In genomic region chr11:128525411-128526243, GRCh38 we compare ENCODE assay signal across 10 cellular contexts.
A peak's percentile ranks its signal among the peaks of the same experiment; 100 is the strongest.
DNase-seq lines count a peak whose midpoint lies in the region; ATAC-seq and TF ChIP-seq lines count a peak whose summit lies in the region.
"Had no signal": no experiment of that assay in that cellular context is flagged by ENCODE, and none has a peak within 500 bp of the region (broad histone marks: within the 10 kb centered on the region; RNA-seq: fewer than 3 reads in every experiment).

No MANE protein-coding gene starts in this region.

- intact Hi-C loops in posterior vena cava (cut with DNase I) = no loop called here

- no peak overlapping the region for H3K18ac ChIP-seq in mesendoderm (ENCODE audit: low read length)

- H3K56ac ChIP-seq in mesendoderm (ENCODE audit: low read length) = peak overlapping the region; percentile 35

- no peak overlapping the region for H2BK120ac ChIP-seq in mesendoderm (ENCODE audit: low read depth, low read length)

- in situ Hi-C loops in astrocyte of the spinal cord (cut with HindIII; ENCODE audit: low sequenced_read_pairs) (no loop called here), KBM-7 (cut with MboI; ENCODE audit: low pct_unique_long_range_greater_than_20kb, low sequenced_read_pairs) (no loop called here)

- H3K79me1 ChIP-seq in mesendoderm (ENCODE audit: low read length) = peaks cover under 1% of the 10 kb centered on the region

- no peak overlapping the region for H3K23ac ChIP-seq in mesendoderm (ENCODE audit: low read length)

- peaks cover 2% of the 10 kb centered on the region for H3K4me1 ChIP-seq in mesendoderm (ENCODE audit: control insufficient read depth, low read depth, low read length)

- no peak overlapping the region for H4K5ac ChIP-seq in mesendoderm (ENCODE audit: low read length)

- H3K9ac ChIP-seq in mesendoderm (ENCODE audit: low read length) = no peak overlapping the region

- no peak for TF ChIP-seq CTCF in BJ (IDR thresholded peaks at IDR 0.05; ENCODE audit: insufficient read depth, low read depth, low read length)
- TF ChIP-seq CTCF in astrocyte of the spinal cord (IDR thresholded peaks at IDR 0.05; ENCODE audit: low read depth, low read length) = no peak

- no peak for ATAC-seq in GM18517 (IDR thresholded peaks at IDR 0.05; ENCODE audit: unreplicated experiment)

- DNase-seq in BJ (ENCODE audit: low read depth) (peak; percentile 57), astrocyte of the spinal cord (ENCODE audit: low read depth, low spot score) (peak; percentile 83), mesendoderm (peak; percentile 86), posterior vena cava (ENCODE audit: low spot score) (no peak), HT-29 (ENCODE audit: low spot score) (no peak), KBM-7 (no peak)
- DNase-seq in Jurkat, Clone E6-1 (ENCODE audit: low read depth, low spot score) = peak; percentile 93
- DNase-seq: NCI-H1436, retina had no signal

- H3K4me2 ChIP-seq in mesendoderm (ENCODE audit: low read length) = no peak overlapping the region

- H3K4me3 ChIP-seq in BJ (ENCODE audit: low read depth, low read length) = no peak overlapping the region
- peak overlapping the region; percentile 21 for H3K4me3 ChIP-seq in Jurkat, Clone E6-1 (ENCODE audit: low read length)
- H3K4me3 ChIP-seq in astrocyte of the spinal cord (ENCODE audit: low read depth, low read length) = no peak overlapping the region
- no peak overlapping the region for H3K4me3 ChIP-seq in mesendoderm (ENCODE audit: low read length)

- no peaks in the 10 kb centered on the region for H3K36me3 ChIP-seq in BJ (ENCODE audit: control insufficient read depth, insufficient read depth, low read length)
- no peaks in the 10 kb centered on the region for H3K36me3 ChIP-seq in mesendoderm (ENCODE audit: control insufficient read depth, insufficient read depth, low read length)

- CTCF ChIA-PET in BJ (lab: Yijun Ruan, JAX) = interaction anchor here (0.9 to 1.6 kb wide), 2 partner anchors 20 to 105 kb away, joined by 4 read pairs; no protein-coding TSS in a partner anchor

- WGBS in mesendoderm (ENCODE audit: extremely low coverage, insufficient coverage, low lambda C conversion rate) = no CpG with 5 or more reads among the region's 1 CpG

- no peak overlapping the region for H2AK5ac ChIP-seq in mesendoderm (ENCODE audit: low read length)

- H3K27ac ChIP-seq in mesendoderm (ENCODE audit: low read depth, low read length) = no peak overlapping the region

- H3K79me2 ChIP-seq in mesendoderm (ENCODE audit: control insufficient read depth, insufficient read depth, low read length) = no peaks in the 10 kb centered on the region

- no peak overlapping the region for H2BK5ac ChIP-seq in mesendoderm (ENCODE audit: low read length)

- no peak overlapping the region for H3K4ac ChIP-seq in mesendoderm (ENCODE audit: low read depth, low read length)

- H4K8ac ChIP-seq in mesendoderm (ENCODE audit: low read depth, low read length) = no peak overlapping the region

- no peaks in the 10 kb centered on the region for H3K27me3 ChIP-seq in BJ (ENCODE audit: control insufficient read depth, insufficient read depth, low read length)
- H3K27me3 ChIP-seq in mesendoderm (ENCODE audit: insufficient read depth, low read length, poor library complexity) = no peaks in the 10 kb centered on the region

- no peak overlapping the region for H2BK15ac ChIP-seq in mesendoderm (replicated peaks; ENCODE audit: low read depth)

- POLR2A ChIA-PET in BJ (lab: Charles Lee) = interaction anchor here (0.6 kb wide), 1 partner anchor 299 kb away, joined by 19 read pairs; no protein-coding TSS in a partner anchor

Comparison
In these comparisons a context has a peak if more than half of its experiments do, and no peak if none do; other contexts are left out.
1. DNase-seq: peak in BJ (single experiment), Jurkat, Clone E6-1 (single experiment), astrocyte of the spinal cord (single experiment) and mesendoderm (single experiment); none in posterior vena cava (single experiment), HT-29 (single experiment) and KBM-7 (single experiment).